8 cellular contexts compared by ENCODE assay signal in genomic region chr1:171801395-171801990, GRCh38. TPM values are rescaled to one million over a fixed set of nuclear protein-coding genes. Genes with fewer than 3 reads are reported as not detected.
A peak's percentile ranks its signal among the peaks of the same experiment; 100 is the strongest.
DNase-seq lines count a peak whose midpoint lies in the region; ATAC-seq, FAIRE-seq and TF ChIP-seq lines count a peak whose summit lies in the region.

No MANE protein-coding gene starts in this region.

- no peaks in the 10 kb centered on the region for H3K9me3 Mint-ChIP-seq in MCF 10A (ENCODE audit: unreplicated experiment)

- H3K4me3 ChIP-seq in kidney epithelial cell (ENCODE audit: low read depth, low read length) = no peak overlapping the region
- no peak overlapping the region for H3K4me3 ChIP-seq in upper lobe of right lung

- H3K9me3 ChIP-seq in upper lobe of right lung = no peaks in the 10 kb centered on the region

- CTCF ChIA-PET in MCF 10A (lab: Yijun Ruan, JAX) = interaction anchor here (0.5 to 30.8 kb wide), 97 partner anchors 8 to 840 kb away, joined by 3 to 1502 read pairs (median 4); partner anchors contain the start of genes DNM3 and METTL13

- H3K27me3 Mint-ChIP-seq in MCF 10A (ENCODE audit: insufficient read depth, unreplicated experiment) = no peaks in the 10 kb centered on the region

- H3K27me3 ChIP-seq in kidney epithelial cell (ENCODE audit: control insufficient read depth, insufficient read depth, low read length) (no peaks in the 10 kb centered on the region), upper lobe of right lung (no peaks in the 10 kb centered on the region)

- no peak overlapping the region for H3K27ac Mint-ChIP-seq in MCF 10A (ENCODE audit: low read depth, unreplicated experiment)

- FAIRE-seq in H54 (lab: Jason Lieb, UNC) = no peak

- TF ChIP-seq POLR2A in H54 (IDR thresholded peaks at IDR 0.05; ENCODE audit: low read depth, low read length) = no peak

- H3K36me3 ChIP-seq in kidney epithelial cell (ENCODE audit: control insufficient read depth, insufficient read depth, low read length) (no peaks in the 10 kb centered on the region), upper lobe of right lung (peaks cover 15% of the 10 kb centered on the region)

- H3K36me3 Mint-ChIP-seq in MCF 10A (ENCODE audit: insufficient read depth, unreplicated experiment) = peaks cover 19% of the 10 kb centered on the region

- no TSS peak for BruUV-seq in MCF 10A (replicated peaks; lab: Mats Ljungman, UMichigan)

- H3K4me1 Mint-ChIP-seq in MCF 10A (ENCODE audit: insufficient read depth, unreplicated experiment) = no peaks in the 10 kb centered on the region

- POLR2A ChIA-PET in MCF 10A (lab: Yijun Ruan, JAX) = interaction anchor here (0.6 to 5.6 kb wide), 9 partner anchors 16 to 598 kb away, joined by 3 to 54 read pairs (median 5); partner anchors contain the start of genes METTL13 and VAMP4

- peak; percentile 88 for TF ChIP-seq CTCF in MCF 10A (IDR thresholded peaks at IDR 0.05; ENCODE audit: unreplicated experiment)
- TF ChIP-seq CTCF in kidney epithelial cell (IDR thresholded peaks at IDR 0.05; ENCODE audit: insufficient read depth, low read length, poor library complexity, severe bottlenecking) = peak; percentile 76
- peak; percentile 79 for TF ChIP-seq CTCF in upper lobe of right lung (IDR thresholded peaks at IDR 0.05)

- DNase-seq in C1 segment of cervical spinal cord (lab: John Stamatoyannopoulos, UW) (peak in 8 of 14 donors; percentile 3 to 58 (median 20)), H54 (ENCODE audit: insufficient read length, low spot score) (peak; percentile 25), NCI-H510A (lab: John Stamatoyannopoulos, UW) (peak; percentile 5), MCF 10A (ENCODE audit: unreplicated experiment) (peak; percentile 73), kidney epithelial cell (ENCODE audit: low read depth) (peak; percentile 14), upper lobe of right lung (no peak), ureter (ENCODE audit: low spot score) (no peak)

- H3K4me1 ChIP-seq in upper lobe of right lung = peaks cover 12% of the 10 kb centered on the region

- no peak overlapping the region for H3K27ac ChIP-seq in upper lobe of right lung

- intact Hi-C loops in MCF 10A (cut with micrococcal nuclease) = loop anchor here (1.0 to 5.0 kb wide), 3 partner anchors 156 to 626 kb away; no protein-coding TSS in a partner anchor
- intact Hi-C loops in upper lobe of right lung (cut with DNase I) = loop anchor here (2.0 kb wide), 1 partner anchor 183 kb away; no protein-coding TSS in a partner anchor

- ATAC-seq in upper lobe of right lung (peak; percentile 69), HG02885 (IDR thresholded peaks at IDR 0.05; ENCODE audit: poor library complexity, unreplicated experiment) (no peak)

- no peak overlapping the region for H3K4me3 Mint-ChIP-seq in MCF 10A (ENCODE audit: unreplicated experiment)

RNA-seq across cellular contexts. Expression of gene METTL13, which starts 20.0 kb away (rescaled TPM):
- total RNA-seq in MCF 10A (2022) = 30.7 and 39.1 TPM in 2 replicates
- 35.1 and 37.9 TPM in 2 replicates for total RNA-seq in kidney epithelial cell
- 27.8 TPM for total RNA-seq in upper lobe of right lung
- total RNA-seq in ureter = 36.3 TPM

RNA-seq across cellular contexts. Expression of gene DNM3, which starts 39.8 kb away (rescaled TPM):
- 0.44 and 0.68 TPM in 2 replicates for total RNA-seq in MCF 10A (2022)
- 1.6 and 2.7 TPM in 2 replicates for total RNA-seq in kidney epithelial cell
- 15.4 TPM for total RNA-seq in upper lobe of right lung
- total RNA-seq in ureter = 7.9 TPM

RNA-seq across cellular contexts. Expression of gene VAMP4, which starts 59.6 kb away (rescaled TPM):
- 20.2 and 21.1 TPM in 2 replicates for total RNA-seq in MCF 10A (2022)
- total RNA-seq in kidney epithelial cell = 5.4 and 7.7 TPM in 2 replicates
- total RNA-seq in upper lobe of right lung = 19.2 TPM
- total RNA-seq in ureter = 16.3 TPM

Comparison
In these comparisons a context has a peak if more than half of its experiments do, and no peak if none do; other contexts are left out.
1. DNase-seq: peak in C1 segment of cervical spinal cord (8 of 14), H54 (single experiment), NCI-H510A (single experiment), MCF 10A (single experiment) and kidney epithelial cell (single experiment); none in upper lobe of right lung (single experiment) and ureter (single experiment).
2. Peak in every context shown above with its lines, with median percentiles within 50 percentile points of each other: CTCF ChIP-seq.